Comparison of ENCODE assay signal across 7 cellular contexts in genomic region chr13:72726185-72726584, GRCh38. TPM values are rescaled to one million over a fixed set of nuclear protein-coding genes. Genes with fewer than 3 reads are reported as not detected.
DNase-seq lines count a peak whose midpoint lies in the region; ATAC-seq, FAIRE-seq and TF ChIP-seq lines count a peak whose summit lies in the region.
"Not testable (repeated sequence)": the region's sequence is repeated elsewhere in the genome, so short reads cannot be mapped to it uniquely, and the experiment has no call there.

No MANE protein-coding gene starts in this region.

- not testable (repeated sequence) for H2BK12ac ChIP-seq in trophoblast cell (ENCODE audit: low read length)

- peak overlapping the region; percentile 96 for H3K4me3 Mint-ChIP-seq in T-helper 17 cell
- peak overlapping the region; percentile 94 for H3K4me3 Mint-ChIP-seq in activated naive CD8-positive, alpha-beta T cell treated with anti-CD3 and anti-CD28 coated beads for 36 hours

- TF ChIP-seq CTCF in LNCaP clone FGC (IDR thresholded peaks at IDR 0.05; ENCODE audit: control insufficient read depth, extremely low read depth, insufficient read depth); epithelial cell of esophagus (IDR thresholded peaks at IDR 0.05; ENCODE audit: insufficient read depth, low read depth, low read length, missing control alignments); HepG2 (CRISPR knock-in tag; IDR thresholded peaks at IDR 0.05): not testable (repeated sequence)

- H3K27ac ChIP-seq in HepG2 (ENCODE audit: extremely low read length, insufficient read depth, low read length): peak overlapping the region; percentile 83
- H3K27ac ChIP-seq in trophoblast cell (ENCODE audit: low read depth, low read length): not testable (repeated sequence)

- not testable (repeated sequence) for H4K91ac ChIP-seq in trophoblast cell (ENCODE audit: low read depth, low read length)

- H3K4me2 ChIP-seq in HepG2 (ENCODE audit: low read depth, low read length): peak overlapping the region; percentile 96
- peak overlapping the region; percentile 11 for H3K4me2 ChIP-seq in trophoblast cell (ENCODE audit: low read length)

- in situ Hi-C loops in HepG2 (cut with HindIII; ENCODE audit: extremely low pct_ligation_motif_present, low pct_unique_long_range_greater_than_20kb): not testable (repeated sequence)

- H2BK120ac ChIP-seq in trophoblast cell (ENCODE audit: insufficient read depth, low read length, poor library complexity): not testable (repeated sequence)

- not testable (repeated sequence) for H3K27me3 ChIP-seq in HepG2 (ENCODE audit: control insufficient read depth in 1 of 2, insufficient read depth in 2 of 2, low read length in 2 of 2); trophoblast cell (ENCODE audit: insufficient read depth, low read length)

- not testable (repeated sequence) for H3K36me3 Mint-ChIP-seq in T-helper 17 cell (ENCODE audit: low read depth)
- peaks cover 39% of the 10 kb centered on the region for H3K36me3 Mint-ChIP-seq in activated naive CD8-positive, alpha-beta T cell treated with anti-CD3 and anti-CD28 coated beads for 36 hours

- DNase-seq in LNCaP clone FGC (ENCODE audit: low read depth); T-helper 17 cell; activated naive CD8-positive, alpha-beta T cell treated with anti-CD3 and anti-CD28 coated beads for 36 hours; epithelial cell of esophagus (ENCODE audit: low read depth); trophoblast cell: not testable (repeated sequence)
- DNase-seq in HepG2 (ENCODE audit: low spot score): peak; percentile 3

- ATAC-seq in T-helper 17 cell, HepG2: not testable (repeated sequence)

- H3K23ac ChIP-seq in trophoblast cell (ENCODE audit: low read length): not testable (repeated sequence)

- H3K4me1 ChIP-seq in ES-I3 (ENCODE audit: insufficient read depth, low read length); trophoblast cell (ENCODE audit: control insufficient read depth in 1 of 2, insufficient read depth in 2 of 2, low read length in 2 of 2): not testable (repeated sequence)
- H3K4me1 ChIP-seq in HepG2 (ENCODE audit: insufficient read depth, low read length): peaks cover 39% of the 10 kb centered on the region

- H2AK5ac ChIP-seq in trophoblast cell (ENCODE audit: low read length): not testable (repeated sequence)

- TF ChIP-seq EP300 in HepG2 (IDR thresholded peaks at IDR 0.05; ENCODE audit: low read depth in 2 of 2, low read length in 2 of 2); HepG2 (CRISPR knock-in tag; IDR thresholded peaks at IDR 0.05; ENCODE audit: borderline replicate concordance): not testable (repeated sequence)

- POLR2A ChIA-PET in HepG2 (lab: Yijun Ruan, JAX): not testable (repeated sequence)

- peak overlapping the region; percentile 68 for H3K27ac Mint-ChIP-seq in T-helper 17 cell
- peak overlapping the region; percentile 60 for H3K27ac Mint-ChIP-seq in activated naive CD8-positive, alpha-beta T cell treated with anti-CD3 and anti-CD28 coated beads for 36 hours

- peaks cover 78% of the 10 kb centered on the region for H3K79me2 ChIP-seq in HepG2 (ENCODE audit: insufficient read depth, low read length)
- H3K79me2 ChIP-seq in trophoblast cell (ENCODE audit: control insufficient read depth, insufficient read depth, low read length, poor library complexity): peaks cover 14% of the 10 kb centered on the region

- H3K9me3 ChIP-seq in ES-I3 (ENCODE audit: control insufficient read depth, insufficient read depth, low read length); T-helper 17 cell (ENCODE audit: control insufficient read depth, low read length, poor library complexity, severe bottlenecking); HepG2 (ENCODE audit: low read length); trophoblast cell (ENCODE audit: insufficient read depth, low read depth, low read length): not testable (repeated sequence)

- peaks cover 37% of the 10 kb centered on the region for H3K4me1 Mint-ChIP-seq in T-helper 17 cell
- peaks cover 40% of the 10 kb centered on the region for H3K4me1 Mint-ChIP-seq in activated naive CD8-positive, alpha-beta T cell treated with anti-CD3 and anti-CD28 coated beads for 36 hours

- not testable (repeated sequence) for H2BK5ac ChIP-seq in trophoblast cell (ENCODE audit: low read depth, low read length, poor library complexity)

- WGBS in HepG2 (ENCODE audit: low lambda C conversion rate): 29% methylated on average over 15 of the region's 15 CpGs
- WGBS in trophoblast cell (ENCODE audit: extremely low coverage, insufficient coverage, insufficient read length): no CpG with 5 or more reads among the region's 15 CpGs

- TF ChIP-seq RAD21 in HepG2 (CRISPR knock-in tag; IDR thresholded peaks at IDR 0.05): not testable (repeated sequence)

- FAIRE-seq in HepG2 (lab: Jason Lieb, UNC): not testable (repeated sequence)

- not testable (repeated sequence) for H3K9me3 Mint-ChIP-seq in activated naive CD8-positive, alpha-beta T cell treated with anti-CD3 and anti-CD28 coated beads for 36 hours

- H3K9ac ChIP-seq in ES-I3 (ENCODE audit: low read depth, low read length) (peak overlapping the region; percentile 92), HepG2 (ENCODE audit: insufficient read depth, low read depth, low read length) (peak overlapping the region; percentile 89)
- H3K9ac ChIP-seq in trophoblast cell (ENCODE audit: low read length): not testable (repeated sequence)

- H4K12ac ChIP-seq in trophoblast cell (ENCODE audit: low read depth, low read length): not testable (repeated sequence)

- not testable (repeated sequence) for H4K8ac ChIP-seq in trophoblast cell (ENCODE audit: low read depth, low read length)

- H3K79me1 ChIP-seq in trophoblast cell (ENCODE audit: low read length): not testable (repeated sequence)

- intact Hi-C loops in HepG2 (cut with micrococcal nuclease; ENCODE audit: unreplicated experiment): loop anchor here (2.0 kb wide), 1 partner anchor 55 kb away; the partner anchor contains the start of gene DIS3

- H3K18ac ChIP-seq in trophoblast cell (ENCODE audit: low read length): not testable (repeated sequence)

- not testable (repeated sequence) for H2AFZ ChIP-seq in HepG2 (ENCODE audit: low read length); trophoblast cell (ENCODE audit: insufficient read depth, low read length, poor library complexity)

- H3K4me3 ChIP-seq in LNCaP clone FGC (ENCODE audit: low read depth, low read length) (peak overlapping the region; percentile 76), epithelial cell of esophagus (ENCODE audit: low read length) (peak overlapping the region; percentile 94), HepG2 (replicated peaks in 1 of 3; ENCODE audit: insufficient read depth in 1 of 3, low read depth in 2 of 3, low read length in 3 of 3) (peak overlapping the region; percentile 80 to 94 (median 82))
- H3K4me3 ChIP-seq in trophoblast cell (ENCODE audit: low read depth, low read length): not testable (repeated sequence)

- H3K36me3 ChIP-seq in ES-I3 (ENCODE audit: insufficient read depth, low read length); HepG2 (replicated peaks in 1 of 2; ENCODE audit: control insufficient read depth in 1 of 2, insufficient read depth in 2 of 2, low read length in 2 of 2); trophoblast cell (ENCODE audit: control insufficient read depth in 1 of 2, insufficient read depth in 2 of 2, low read length in 2 of 2): not testable (repeated sequence)

- H3K4ac ChIP-seq in trophoblast cell (ENCODE audit: low read depth, low read length): peak overlapping the region; percentile 89

- not testable (repeated sequence) for H3K27me3 Mint-ChIP-seq in T-helper 17 cell; activated naive CD8-positive, alpha-beta T cell treated with anti-CD3 and anti-CD28 coated beads for 36 hours

- CTCF ChIA-PET in HepG2 (lab: Yijun Ruan, JAX; ENCODE audit: low intra/inter-chr PET ratio, low total read pairs): not testable (repeated sequence)

- not testable (repeated sequence) for TF ChIP-seq POLR2A in HepG2 (IDR thresholded peaks at IDR 0.05; ENCODE audit: insufficient read depth in 1 of 2, low read depth in 2 of 2, low read length in 2 of 2)

- H3K14ac ChIP-seq in trophoblast cell (ENCODE audit: low read length): not testable (repeated sequence)

- not testable (repeated sequence) for H4K20me1 ChIP-seq in HepG2 (ENCODE audit: insufficient read depth, low read length)

- BruUV-seq in HepG2 (replicated peaks; lab: Mats Ljungman, UMichigan): not testable (repeated sequence)

RNA-seq across cellular contexts. Expression of gene MZT1, which starts 1.2 kb away (rescaled TPM):
- total RNA-seq in T-helper 17 cell (1 to 10 TPM; 4.9 to 7.6 TPM), HepG2 (2016; rRNA removed; fragmentation: Illumina TruSeq; extraction: Trizol) (17.2 and 28.2 TPM in 2 replicates)
- total RNA-seq in activated naive CD8-positive, alpha-beta T cell treated with anti-CD3 and anti-CD28 coated beads for 36 hours: 10 to 100 TPM; 29.6 to 33.8 TPM
- 9.3 and 9.6 TPM in 2 replicates for total RNA-seq in HepG2 (2016; cell fraction: cytosol; rRNA removed; fragmentation: Illumina TruSeq; extraction: Trizol; ENCODE audit: low read depth)
- 19.2 and 26.4 TPM in 2 replicates for total RNA-seq in HepG2 (2016; cell fraction: insoluble cytoplasmic fraction; rRNA removed; fragmentation: Illumina TruSeq; extraction: Trizol)
- 23.5 and 27.2 TPM in 2 replicates for total RNA-seq in HepG2 (2016; cell fraction: membrane; rRNA removed; fragmentation: Illumina TruSeq; extraction: Trizol)
- total RNA-seq in HepG2 (2016; cell fraction: nucleus; rRNA removed; fragmentation: Illumina TruSeq; extraction: Trizol): 7.4 and 7.7 TPM in 2 replicates
- 5.6 and 11.7 TPM in 2 replicates for polyA plus RNA-seq in HepG2 (2011; rRNA removed)
- 4.3 and 5.0 TPM in 2 replicates for polyA plus RNA-seq in HepG2 (2011; cell fraction: cytosol; rRNA removed)
- polyA plus RNA-seq in HepG2 (2011; cell fraction: nucleus; rRNA removed): 0.58 and 1.0 TPM in 2 replicates
- 11.4 and 18.5 TPM in 2 replicates for polyA plus RNA-seq in HepG2 (2012)
- polyA plus RNA-seq in HepG2 (2016; cell fraction: cytosol; fragmentation: Illumina TruSeq; extraction: Trizol; ENCODE audit: low read depth): 12.5 and 16.0 TPM in 2 replicates
- 39.1 and 43.4 TPM in 2 replicates for polyA plus RNA-seq in HepG2 (2016; cell fraction: insoluble cytoplasmic fraction; fragmentation: Illumina TruSeq; extraction: Trizol; ENCODE audit: low read depth)
- polyA plus RNA-seq in HepG2 (2016; cell fraction: membrane; fragmentation: Illumina TruSeq; extraction: Trizol; ENCODE audit: low read depth): 29.9 and 32.0 TPM in 2 replicates
- 14.6 and 18.0 TPM in 2 replicates for polyA plus RNA-seq in HepG2 (2016; cell fraction: nucleus; fragmentation: Illumina TruSeq; extraction: Trizol; ENCODE audit: insufficient read depth, low read depth)
- 1.5 and 1.9 TPM in 2 replicates for polyA minus RNA-seq in HepG2 (2011; rRNA and poly(A)+ RNA removed; ENCODE audit: low replicate concordance)
- polyA minus RNA-seq in HepG2 (2011; cell fraction: cytosol; rRNA and poly(A)+ RNA removed): 3.5 and 5.9 TPM in 2 replicates
- 2.1 and 3.3 TPM in 2 replicates for polyA minus RNA-seq in HepG2 (2011; cell fraction: nucleus; rRNA and poly(A)+ RNA removed)
- polyA plus RNA-seq in trophoblast cell (2013): 12.6 and 13.1 TPM in 2 replicates

RNA-seq across cellular contexts. Expression of gene BORA, which starts 1.5 kb away (rescaled TPM):
- total RNA-seq in T-helper 17 cell (1 to 10 TPM; 3.5 to 7.6 TPM), HepG2 (2016; rRNA removed; fragmentation: Illumina TruSeq; extraction: Trizol) (17.4 and 29.3 TPM in 2 replicates)
- 10 to 100 TPM; 17.3 to 18.0 TPM for total RNA-seq in activated naive CD8-positive, alpha-beta T cell treated with anti-CD3 and anti-CD28 coated beads for 36 hours
- 5.3 and 7.4 TPM in 2 replicates for total RNA-seq in HepG2 (2016; cell fraction: cytosol; rRNA removed; fragmentation: Illumina TruSeq; extraction: Trizol; ENCODE audit: low read depth)
- total RNA-seq in HepG2 (2016; cell fraction: insoluble cytoplasmic fraction; rRNA removed; fragmentation: Illumina TruSeq; extraction: Trizol): 17.6 and 30.2 TPM in 2 replicates
- total RNA-seq in HepG2 (2016; cell fraction: membrane; rRNA removed; fragmentation: Illumina TruSeq; extraction: Trizol): 12.0 and 14.7 TPM in 2 replicates
- total RNA-seq in HepG2 (2016; cell fraction: nucleus; rRNA removed; fragmentation: Illumina TruSeq; extraction: Trizol): 13.9 and 17.1 TPM in 2 replicates
- 3.1 and 4.0 TPM in 2 replicates for polyA plus RNA-seq in HepG2 (2011; rRNA removed)
- polyA plus RNA-seq in HepG2 (2011; cell fraction: cytosol; rRNA removed): 1.3 and 2.0 TPM in 2 replicates
- 3.1 and 3.5 TPM in 2 replicates for polyA plus RNA-seq in HepG2 (2011; cell fraction: nucleus; rRNA removed)
- polyA plus RNA-seq in HepG2 (2012): 2.4 and 4.8 TPM in 2 replicates
- 2.7 and 3.6 TPM in 2 replicates for polyA plus RNA-seq in HepG2 (2016; cell fraction: cytosol; fragmentation: Illumina TruSeq; extraction: Trizol; ENCODE audit: low read depth)
- 21.7 and 22.3 TPM in 2 replicates for polyA plus RNA-seq in HepG2 (2016; cell fraction: insoluble cytoplasmic fraction; fragmentation: Illumina TruSeq; extraction: Trizol; ENCODE audit: low read depth)
- 5.5 and 6.2 TPM in 2 replicates for polyA plus RNA-seq in HepG2 (2016; cell fraction: membrane; fragmentation: Illumina TruSeq; extraction: Trizol; ENCODE audit: low read depth)
- polyA plus RNA-seq in HepG2 (2016; cell fraction: nucleus; fragmentation: Illumina TruSeq; extraction: Trizol; ENCODE audit: insufficient read depth, low read depth): 13.7 and 17.4 TPM in 2 replicates
- polyA minus RNA-seq in HepG2 (2011; rRNA and poly(A)+ RNA removed; ENCODE audit: low replicate concordance): 2.1 and 4.9 TPM in 2 replicates
- polyA minus RNA-seq in HepG2 (2011; cell fraction: cytosol; rRNA and poly(A)+ RNA removed): 2.1 and 3.2 TPM in 2 replicates
- polyA minus RNA-seq in HepG2 (2011; cell fraction: nucleus; rRNA and poly(A)+ RNA removed): 6.7 and 6.8 TPM in 2 replicates
- 10.2 and 11.6 TPM in 2 replicates for polyA plus RNA-seq in trophoblast cell (2013)

RNA-seq across cellular contexts. Expression of gene DIS3, which starts 55.5 kb away (rescaled TPM):
- total RNA-seq in T-helper 17 cell (10 to 100 TPM; 29.1 to 42.2 TPM), HepG2 (2016; rRNA removed; fragmentation: Illumina TruSeq; extraction: Trizol) (35.0 and 52.5 TPM in 2 replicates)
- 10 to 100 TPM; 63.7 to 64.3 TPM for total RNA-seq in activated naive CD8-positive, alpha-beta T cell treated with anti-CD3 and anti-CD28 coated beads for 36 hours
- 3.4 and 3.5 TPM in 2 replicates for total RNA-seq in HepG2 (2016; cell fraction: cytosol; rRNA removed; fragmentation: Illumina TruSeq; extraction: Trizol; ENCODE audit: low read depth)
- total RNA-seq in HepG2 (2016; cell fraction: insoluble cytoplasmic fraction; rRNA removed; fragmentation: Illumina TruSeq; extraction: Trizol): 34.9 and 50.5 TPM in 2 replicates
- 8.0 and 9.5 TPM in 2 replicates for total RNA-seq in HepG2 (2016; cell fraction: membrane; rRNA removed; fragmentation: Illumina TruSeq; extraction: Trizol)
- total RNA-seq in HepG2 (2016; cell fraction: nucleus; rRNA removed; fragmentation: Illumina TruSeq; extraction: Trizol): 28.8 and 29.1 TPM in 2 replicates
- polyA plus RNA-seq in HepG2 (2011; rRNA removed): 10.5 and 13.2 TPM in 2 replicates
- 6.4 and 7.0 TPM in 2 replicates for polyA plus RNA-seq in HepG2 (2011; cell fraction: cytosol; rRNA removed)
- polyA plus RNA-seq in HepG2 (2011; cell fraction: nucleus; rRNA removed): 11.8 and 16.9 TPM in 2 replicates
- 13.8 and 15.7 TPM in 2 replicates for polyA plus RNA-seq in HepG2 (2012)
- polyA plus RNA-seq in HepG2 (2016; cell fraction: cytosol; fragmentation: Illumina TruSeq; extraction: Trizol; ENCODE audit: low read depth): 0.75 TPM in 2 replicates
- 29.2 TPM in 2 replicates for polyA plus RNA-seq in HepG2 (2016; cell fraction: insoluble cytoplasmic fraction; fragmentation: Illumina TruSeq; extraction: Trizol; ENCODE audit: low read depth)
- 2.2 and 3.1 TPM in 2 replicates for polyA plus RNA-seq in HepG2 (2016; cell fraction: membrane; fragmentation: Illumina TruSeq; extraction: Trizol; ENCODE audit: low read depth)
- polyA plus RNA-seq in HepG2 (2016; cell fraction: nucleus; fragmentation: Illumina TruSeq; extraction: Trizol; ENCODE audit: insufficient read depth, low read depth): 23.9 and 28.5 TPM in 2 replicates
- polyA minus RNA-seq in HepG2 (2011; rRNA and poly(A)+ RNA removed; ENCODE audit: low replicate concordance): 11.7 and 18.4 TPM in 2 replicates
- 16.2 and 18.0 TPM in 2 replicates for polyA minus RNA-seq in HepG2 (2011; cell fraction: cytosol; rRNA and poly(A)+ RNA removed)
- 28.5 and 29.9 TPM in 2 replicates for polyA minus RNA-seq in HepG2 (2011; cell fraction: nucleus; rRNA and poly(A)+ RNA removed)
- polyA plus RNA-seq in trophoblast cell (2013): 26.8 and 28.3 TPM in 2 replicates

RNA-seq across cellular contexts. Expression of gene PIBF1, which starts 55.7 kb away (rescaled TPM):
- total RNA-seq in T-helper 17 cell: 10 to 100 TPM; 25.4 to 28.3 TPM
- total RNA-seq in activated naive CD8-positive, alpha-beta T cell treated with anti-CD3 and anti-CD28 coated beads for 36 hours: 10 to 100 TPM; 20.0 to 20.9 TPM
- total RNA-seq in HepG2 (2016; rRNA removed; fragmentation: Illumina TruSeq; extraction: Trizol): 15.8 and 16.1 TPM in 2 replicates
- 3.2 and 6.6 TPM in 2 replicates for total RNA-seq in HepG2 (2016; cell fraction: cytosol; rRNA removed; fragmentation: Illumina TruSeq; extraction: Trizol; ENCODE audit: low read depth)
- total RNA-seq in HepG2 (2016; cell fraction: insoluble cytoplasmic fraction; rRNA removed; fragmentation: Illumina TruSeq; extraction: Trizol): 17.8 and 21.2 TPM in 2 replicates
- total RNA-seq in HepG2 (2016; cell fraction: membrane; rRNA removed; fragmentation: Illumina TruSeq; extraction: Trizol): 4.9 and 5.2 TPM in 2 replicates
- total RNA-seq in HepG2 (2016; cell fraction: nucleus; rRNA removed; fragmentation: Illumina TruSeq; extraction: Trizol): 38.6 and 43.6 TPM in 2 replicates
- 1.5 and 4.2 TPM in 2 replicates for polyA plus RNA-seq in HepG2 (2011; rRNA removed)
- 0.87 and 1.1 TPM in 2 replicates for polyA plus RNA-seq in HepG2 (2011; cell fraction: cytosol; rRNA removed)
- polyA plus RNA-seq in HepG2 (2011; cell fraction: nucleus; rRNA removed): 0.98 and 1.3 TPM in 2 replicates
- polyA plus RNA-seq in HepG2 (2012): 3.5 and 5.4 TPM in 2 replicates
- 0.70 and 1.2 TPM in 2 replicates for polyA plus RNA-seq in HepG2 (2016; cell fraction: cytosol; fragmentation: Illumina TruSeq; extraction: Trizol; ENCODE audit: low read depth)
- polyA plus RNA-seq in HepG2 (2016; cell fraction: insoluble cytoplasmic fraction; fragmentation: Illumina TruSeq; extraction: Trizol; ENCODE audit: low read depth): 10.4 and 13.7 TPM in 2 replicates
- polyA plus RNA-seq in HepG2 (2016; cell fraction: membrane; fragmentation: Illumina TruSeq; extraction: Trizol; ENCODE audit: low read depth): 2.5 and 2.8 TPM in 2 replicates
- polyA plus RNA-seq in HepG2 (2016; cell fraction: nucleus; fragmentation: Illumina TruSeq; extraction: Trizol; ENCODE audit: insufficient read depth, low read depth): 9.1 and 11.0 TPM in 2 replicates
- polyA minus RNA-seq in HepG2 (2011; rRNA and poly(A)+ RNA removed; ENCODE audit: low replicate concordance): 6.9 and 12.3 TPM in 2 replicates
- polyA minus RNA-seq in HepG2 (2011; cell fraction: cytosol; rRNA and poly(A)+ RNA removed): 4.7 and 5.5 TPM in 2 replicates
- 47.3 and 49.7 TPM in 2 replicates for polyA minus RNA-seq in HepG2 (2011; cell fraction: nucleus; rRNA and poly(A)+ RNA removed)
- polyA plus RNA-seq in trophoblast cell (2013): 8.3 and 8.9 TPM in 2 replicates
